ENCODE assay signal across 25 cellular contexts in genomic region chr15:77225641-77226040, GRCh38.
DNase-seq lines count a peak whose midpoint lies in the region; ATAC-seq, FAIRE-seq and TF ChIP-seq lines count a peak whose summit lies in the region.
"Had no signal": no experiment of that assay in that cellular context is flagged by ENCODE, and none has a peak within 500 bp of the region (broad histone marks: within the 10 kb centered on the region; RNA-seq: fewer than 3 reads in every experiment).

No MANE protein-coding gene starts in this region.

- ATAC-seq in IMR-90 (ENCODE audit: low read depth), result no peak; the same call in 1 of the 2 replicates
- ATAC-seq: GM12878, GM23338, Panc1 had no signal

- H3K9me3 ChIP-seq in IMR-90 (ENCODE audit: control insufficient read depth, insufficient read depth, low read length) (no peaks in the 10 kb centered on the region), endothelial cell of umbilical vein (replicated peaks; ENCODE audit: control insufficient read depth, insufficient read depth, low read length) (no peaks in the 10 kb centered on the region)
- H3K9me3 ChIP-seq: BLaER1 treated with 17β-estradiol and CSF1 and Interleukin-3, amounts not matched to agents 10 nM and 100 nM had no signal

- H2AFZ ChIP-seq in IMR-90 (replicated peaks; ENCODE audit: low read length, poor library complexity) (no peak overlapping the region), endothelial cell of umbilical vein (ENCODE audit: low read depth, low read length) (no peak overlapping the region)
- H2AFZ ChIP-seq: GM23338 had no signal

- H3K9ac ChIP-seq in IMR-90 (ENCODE audit: low read depth, low read length) (no peak overlapping the region), endothelial cell of umbilical vein (replicated peaks; ENCODE audit: extremely low read depth, insufficient read depth, low read length) (no peak overlapping the region)
- H3K9ac ChIP-seq: BLaER1 treated with 17β-estradiol and CSF1 and Interleukin-3, amounts not matched to agents 10 nM and 100 nM had no signal

- peak; percentile 55 for DNase-seq in IMR-90
- peak; percentile 37 for DNase-seq in NCI-H526 treated with DMSO at 0.1 percent for 48 hours (lab: John Stamatoyannopoulos, UW)
- peak; percentile 7 for DNase-seq in endothelial cell of umbilical vein (ENCODE audit: low read depth, low spot score)
- no peak for DNase-seq in mesothelial cell of epicardium (ENCODE audit: low spot score in 2 of 2, unreplicated experiment in 2 of 2)
- no peak for DNase-seq in activated T-helper 2 cell treated with anti-CD3 and anti-CD28 coated beads, Interferon-gamma antibody, Interleukin-2, Interleukin-4, amounts not matched to agents 10 μg/mL and 5 μg/mL and 100 μg/mL, durations not matched to agents 14 hours and 24 hours and 36 hours (ENCODE audit: low spot score)
- DNase-seq in NCI-H2107 (lab: John Stamatoyannopoulos, UW), result no peak
- DNase-seq in DMS153 (lab: John Stamatoyannopoulos, UW), result no peak
- DNase-seq: AML-193; CD4-positive, alpha-beta T cell; H9; KG1; NCI-H1105; NCI-H1436 treated with DMSO at 0.1 percent for 48 hours; NCI-H187 treated with DMSO at 0.1 percent for 48 hours; NCI-H446; NCI-H524 treated with DMSO at 0.1 percent for 48 hours; SHP77 treated with DMSO at 0.1 percent for 48 hours had no signal

- H4K8ac ChIP-seq in IMR-90 (ENCODE audit: low read depth in 2 of 2, low read length in 2 of 2), result no peak overlapping the region

- BruUV-seq in IMR-90 (replicated peaks; lab: Mats Ljungman, UMichigan), result no TSS peak
- BruUV-seq in endothelial cell of umbilical vein (replicated peaks; lab: Mats Ljungman, UMichigan), result no TSS peak

- no peak for FAIRE-seq in endothelial cell of umbilical vein (lab: Jason Lieb, UNC)
- FAIRE-seq: A204.1, G401.6, GM12878 had no signal

- H3K9me3 Mint-ChIP-seq in mesothelial cell of epicardium, result no peaks in the 10 kb centered on the region
- no peaks in the 10 kb centered on the region for H3K9me3 Mint-ChIP-seq in activated T-helper 2 cell treated with anti-CD3 and anti-CD28 coated beads, Interferon-gamma antibody, Interleukin-2, Interleukin-4, amounts not matched to agents 10 μg/mL and 5 μg/mL and 100 μg/mL, durations not matched to agents 14 hours and 24 hours and 36 hours
- H3K9me3 Mint-ChIP-seq: CD4-positive, alpha-beta T cell; GM23338; H9 had no signal

- no peak overlapping the region for H3K23ac ChIP-seq in IMR-90 (ENCODE audit: low read depth, low read length)

- peaks cover 12 to 48% of the 10 kb centered on the region in 2 experiments for H3K79me1 ChIP-seq in IMR-90 (ENCODE audit: low read depth in 1 of 2, low read length in 2 of 2)

- no peak overlapping the region for H2AK9ac ChIP-seq in IMR-90 (replicated peaks; ENCODE audit: low read depth, low read length, poor library complexity)

- H2BK120ac ChIP-seq in IMR-90 (ENCODE audit: low read depth, low read length), result no peak overlapping the region

- no peak overlapping the region for H2BK15ac ChIP-seq in IMR-90 (ENCODE audit: low read depth, low read length)

- H3K27ac Mint-ChIP-seq in mesothelial cell of epicardium, result peak overlapping the region; percentile 69
- no peak overlapping the region for H3K27ac Mint-ChIP-seq in activated T-helper 2 cell treated with anti-CD3 and anti-CD28 coated beads, Interferon-gamma antibody, Interleukin-2, Interleukin-4, amounts not matched to agents 10 μg/mL and 5 μg/mL and 100 μg/mL, durations not matched to agents 14 hours and 24 hours and 36 hours
- H3K27ac Mint-ChIP-seq: CD4-positive, alpha-beta T cell had no signal

- no peak for TF ChIP-seq RAD21 in IMR-90 (IDR thresholded peaks at IDR 0.05; ENCODE audit: low read length)

- no peak for TF ChIP-seq CTCF in IMR-90 (conservative IDR thresholded peaks at IDR 0.05; ENCODE audit: low read depth, low read length)
- no peak for TF ChIP-seq CTCF in endothelial cell of umbilical vein (IDR thresholded peaks at IDR 0.05; ENCODE audit: extremely low read depth in 1 of 2, insufficient read depth in 1 of 2, low read depth in 1 of 2, low read length in 2 of 2)
- no peak for TF ChIP-seq CTCF in mesothelial cell of epicardium (IDR thresholded peaks at IDR 0.05; ENCODE audit: unreplicated experiment)

- H2BK5ac ChIP-seq in IMR-90 (ENCODE audit: low read depth, low read length, poor library complexity, severe bottlenecking), result no peak overlapping the region

- no CpG with 5 or more reads among the region's 4 CpGs for WGBS in IMR-90 (ENCODE audit: extremely low coverage in 2 of 2, insufficient read length in 1 of 2), 2 experiments

- H3K56ac ChIP-seq in IMR-90 (ENCODE audit: extremely low read depth, insufficient read depth, low read length), result no peak overlapping the region

- H3K79me2 ChIP-seq in endothelial cell of umbilical vein (ENCODE audit: control insufficient read depth, insufficient read depth, low read length), result no peaks in the 10 kb centered on the region

- H4K20me1 ChIP-seq in IMR-90 (ENCODE audit: insufficient read depth, low read length) (peaks cover 6% of the 10 kb centered on the region; the same call in 1 of the 2 replicates), endothelial cell of umbilical vein (replicated peaks; ENCODE audit: control insufficient read depth, extremely low read depth, insufficient read depth, low read length) (no peaks in the 10 kb centered on the region)
- H4K20me1 ChIP-seq: BLaER1 treated with 17β-estradiol and CSF1 and Interleukin-3, amounts not matched to agents 10 nM and 100 nM had no signal

- in situ Hi-C loops in IMR-90 (cut with MboI; ENCODE audit: low sequenced_read_pairs), result no loop called here

- no peak overlapping the region for H3K4me3 Mint-ChIP-seq in mesothelial cell of epicardium
- no peak overlapping the region for H3K4me3 Mint-ChIP-seq in activated T-helper 2 cell treated with anti-CD3 and anti-CD28 coated beads, Interferon-gamma antibody, Interleukin-2, Interleukin-4, amounts not matched to agents 10 μg/mL and 5 μg/mL and 100 μg/mL, durations not matched to agents 14 hours and 24 hours and 36 hours (ENCODE audit: low read depth)
- H3K4me3 Mint-ChIP-seq: CD4-positive, alpha-beta T cell; GM23338; H9 had no signal

- no peak overlapping the region for H3K14ac ChIP-seq in IMR-90 (replicated peaks; ENCODE audit: low read depth, low read length)

- H4K91ac ChIP-seq in IMR-90 (ENCODE audit: insufficient read depth, low read depth, low read length), result no peak overlapping the region

- no peaks in the 10 kb centered on the region for H3K27me3 Mint-ChIP-seq in mesothelial cell of epicardium (ENCODE audit: low read depth)
- no peaks in the 10 kb centered on the region for H3K27me3 Mint-ChIP-seq in activated T-helper 2 cell treated with anti-CD3 and anti-CD28 coated beads, Interferon-gamma antibody, Interleukin-2, Interleukin-4, amounts not matched to agents 10 μg/mL and 5 μg/mL and 100 μg/mL, durations not matched to agents 14 hours and 24 hours and 36 hours (ENCODE audit: low read depth)
- H3K27me3 Mint-ChIP-seq: CD4-positive, alpha-beta T cell had no signal

- H3K27ac ChIP-seq in IMR-90 (ENCODE audit: insufficient read depth, low read length) (no peak overlapping the region), endothelial cell of umbilical vein (ENCODE audit: insufficient read depth, low read depth, low read length) (no peak overlapping the region)
- H3K27ac ChIP-seq: BLaER1 treated with 17β-estradiol and CSF1 and Interleukin-3, amounts not matched to agents 10 nM and 100 nM; RWPE1; SK-N-MC had no signal

- H3K9me1 ChIP-seq in IMR-90 (ENCODE audit: insufficient read depth, low read length), result peaks cover 2% of the 10 kb centered on the region
- no peaks in the 10 kb centered on the region for H3K9me1 ChIP-seq in endothelial cell of umbilical vein (replicated peaks; ENCODE audit: control insufficient read depth, extremely low read depth, insufficient read depth, low read length)

- intact Hi-C loops in IMR-90 (cut with micrococcal nuclease) (no loop called here), endothelial cell of umbilical vein (cut with micrococcal nuclease) (no loop called here)
- intact Hi-C loops in activated T-helper 2 cell treated with anti-CD3 and anti-CD28 coated beads, Interferon-gamma antibody, Interleukin-2, Interleukin-4, amounts not matched to agents 10 μg/mL and 5 μg/mL and 100 μg/mL, durations not matched to agents 14 hours and 24 hours and 36 hours (cut with micrococcal nuclease), result no loop called here

- H2BK20ac ChIP-seq in IMR-90 (ENCODE audit: low read depth, low read length), result no peak overlapping the region

- no peak overlapping the region for H2AK5ac ChIP-seq in IMR-90 (ENCODE audit: low read depth, low read length)

- H3K36me3 ChIP-seq in IMR-90 (ENCODE audit: control insufficient read depth, insufficient read depth, low read length) (0 out of 2 replicates have a peak, but pooled peaks cover 1% of the 10 kb centered on the region), endothelial cell of umbilical vein (ENCODE audit: control insufficient read depth in 2 of 2, extremely low read depth in 1 of 2, insufficient read depth in 2 of 2, low read length in 2 of 2) (no peaks in the 10 kb centered on the region)

- H3K4ac ChIP-seq in IMR-90 (ENCODE audit: low read depth, low read length), result no peak overlapping the region

- POLR2A ChIA-PET in IMR-90 (lab: Charles Lee; ENCODE audit: unreplicated experiment) (no interaction called here), endothelial cell of umbilical vein (lab: Charles Lee) (no interaction called here)

- peaks cover 47% of the 10 kb centered on the region for H3K4me1 Mint-ChIP-seq in mesothelial cell of epicardium
- H3K4me1 Mint-ChIP-seq in activated T-helper 2 cell treated with anti-CD3 and anti-CD28 coated beads, Interferon-gamma antibody, Interleukin-2, Interleukin-4, amounts not matched to agents 10 μg/mL and 5 μg/mL and 100 μg/mL, durations not matched to agents 14 hours and 24 hours and 36 hours (ENCODE audit: low read depth), result peaks cover 12% of the 10 kb centered on the region

- H3K36me3 Mint-ChIP-seq in mesothelial cell of epicardium, result no peaks in the 10 kb centered on the region
- no peaks in the 10 kb centered on the region for H3K36me3 Mint-ChIP-seq in activated T-helper 2 cell treated with anti-CD3 and anti-CD28 coated beads, Interferon-gamma antibody, Interleukin-2, Interleukin-4, amounts not matched to agents 10 μg/mL and 5 μg/mL and 100 μg/mL, durations not matched to agents 14 hours and 24 hours and 36 hours (ENCODE audit: low read depth)

- no peak overlapping the region for H4K5ac ChIP-seq in IMR-90 (ENCODE audit: low read depth, low read length)

- CTCF ChIA-PET in IMR-90 (lab: Yijun Ruan, JAX), result no interaction called here
- CTCF ChIA-PET in endothelial cell of umbilical vein (lab: Charles Lee), result interaction anchor here (1.1 to 1.5 kb wide), 3 partner anchors 14 to 281 kb away, joined by 3 to 7 read pairs (median 6); no protein-coding TSS in a partner anchor

- H3K4me1 ChIP-seq in IMR-90 (ENCODE audit: control insufficient read depth, insufficient read depth, low read length), result peaks cover 8% of the 10 kb centered on the region; the same call in 1 of the 2 replicates
- H3K4me1 ChIP-seq in endothelial cell of umbilical vein (ENCODE audit: control insufficient read depth, extremely low read depth, insufficient read depth, low read length), result peaks cover 35% of the 10 kb centered on the region

- no peak overlapping the region for H3K18ac ChIP-seq in IMR-90 (ENCODE audit: low read depth, low read length)

- no peaks in the 10 kb centered on the region for H3K27me3 ChIP-seq in IMR-90 (ENCODE audit: control insufficient read depth, insufficient read depth, low read length)
- H3K27me3 ChIP-seq in endothelial cell of umbilical vein (ENCODE audit: control insufficient read depth in 2 of 2, insufficient read depth in 2 of 2, low read length in 2 of 2), result no peaks in the 10 kb centered on the region
- H3K27me3 ChIP-seq: BLaER1 treated with 17β-estradiol and CSF1 and Interleukin-3, amounts not matched to agents 10 nM and 100 nM had no signal

- H3K4me3 ChIP-seq in IMR-90 (ENCODE audit: insufficient read depth, low read depth, low read length) (no peak overlapping the region), endothelial cell of umbilical vein (replicated peaks in 1 of 3; ENCODE audit: insufficient read depth in 1 of 3, low read depth in 1 of 3, low read length in 3 of 3) (no peak overlapping the region)
- H3K4me3 ChIP-seq: BLaER1 treated with 17β-estradiol and CSF1 and Interleukin-3, amounts not matched to agents 10 nM and 100 nM; GM12878; GM23338; SK-N-MC had no signal

- H3K4me2 ChIP-seq in IMR-90 (ENCODE audit: low read depth, low read length) (no peak overlapping the region), endothelial cell of umbilical vein (ENCODE audit: insufficient read depth, low read length) (no peak overlapping the region)
- H3K4me2 ChIP-seq: GM23338 had no signal

- TF ChIP-seq POLR2A in IMR-90 (IDR thresholded peaks at IDR 0.05; ENCODE audit: low read depth, low read length), result no peak
- no peak for TF ChIP-seq POLR2A in endothelial cell of umbilical vein (IDR thresholded peaks at IDR 0.05; ENCODE audit: low read depth, low read length)

- dilution Hi-C loops in IMR-90 (cut with HindIII; ENCODE audit: low sequenced_read_pairs, unreplicated experiment), result no loop called here
- dilution Hi-C loops in endothelial cell of umbilical vein (cut with MboI; ENCODE audit: extremely low pct_ligation_motif_present, low sequenced_read_pairs), result no loop called here

Comparison
In these comparisons a context has a peak if more than half of its experiments do, and no peak if none do; other contexts are left out.
1. DNase-seq: peak in IMR-90 (single experiment), NCI-H526 treated with DMSO at 0.1 percent for 48 hours (single experiment) and endothelial cell of umbilical vein (single experiment); none in mesothelial cell of epicardium (0 of 2), activated T-helper 2 cell treated with anti-CD3 and anti-CD28 coated beads, Interferon-gamma antibody, Interleukin-2, Interleukin-4, amounts not matched to agents 10 μg/mL and 5 μg/mL and 100 μg/mL, durations not matched to agents 14 hours and 24 hours and 36 hours (single experiment), NCI-H2107 (single experiment) and DMS153 (single experiment).